ENCODE assay signal across 1 cellular context in the genomic region with DNA sequence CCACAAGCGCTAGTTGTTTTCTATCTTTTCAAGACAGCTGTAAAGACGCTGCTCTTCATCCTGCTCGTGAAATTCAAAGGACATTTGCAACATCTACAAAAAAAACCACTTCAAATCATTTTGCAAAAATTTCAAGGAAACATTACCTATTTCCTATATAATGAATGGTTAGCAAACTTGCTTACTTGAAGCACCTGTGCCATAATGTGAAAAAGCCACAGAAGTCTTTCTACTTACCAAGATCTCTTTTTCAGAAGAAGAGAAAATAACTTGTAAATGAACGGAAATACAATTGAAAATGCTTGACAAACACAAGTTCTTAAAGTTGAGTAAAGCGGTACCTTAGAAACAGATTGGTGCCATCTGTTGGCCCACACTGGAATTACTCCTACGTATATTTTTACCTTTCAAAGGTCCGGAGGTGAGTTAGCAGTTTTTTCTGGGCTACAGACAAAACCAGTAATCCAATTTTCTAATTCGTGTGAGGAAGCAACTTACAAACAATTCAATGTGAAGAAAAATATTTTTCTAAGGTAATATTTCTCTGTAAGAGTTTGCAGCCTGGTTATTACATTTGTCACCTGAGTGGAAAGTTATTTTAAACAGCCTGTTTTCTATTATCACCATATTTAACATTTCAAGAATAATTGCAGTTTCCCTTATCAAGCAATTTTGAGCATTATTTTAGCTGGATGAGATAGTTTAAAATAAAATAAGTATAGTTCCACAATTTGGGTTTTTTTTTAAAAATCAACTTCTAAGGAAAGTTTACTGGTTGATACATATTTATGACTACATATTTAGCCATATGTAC.
A peak's percentile ranks its signal among the peaks of the same experiment; 100 is the strongest.
TF ChIP-seq lines count a peak whose summit lies in the region.

TSS of gene TLR6 (minus strand) at position 294 of the 814 bp plus-strand sequence. CDS start 27,344 bp downstream, outside the sequence.

TF ChIP-seq in K562, 482 proteins besides CTCF, POLR2A, EP300 and RAD21:
- TF ChIP-seq NBN (IDR thresholded peaks at IDR 0.05; ENCODE audit: low read depth), result 0 out of 2 replicates have a peak, but pooled peaks have one; percentile 35
- no peak for TF ChIP-seq SOX6 (IDR thresholded peaks at IDR 0.05)
- peak; percentile 46; the same call in 1 of the 2 replicates for TF ChIP-seq POLR2H (tag; IDR thresholded peaks at IDR 0.05; ENCODE audit: low read depth)
- TF ChIP-seq MAFF (IDR thresholded peaks at IDR 0.05; ENCODE audit: low read length), result peak; percentile 82
- TF ChIP-seq GATAD2B (IDR thresholded peaks at IDR 0.05; ENCODE audit: borderline replicate concordance), result peak; percentile 35; the same call in 1 of the 2 replicates
- TF ChIP-seq HDAC2 (IDR thresholded peaks at IDR 0.05), result 0 out of 2 replicates have a peak, but pooled peaks have one; percentile 18
- peak; percentile 75 for TF ChIP-seq ETV1 (tag; conservative IDR thresholded peaks at IDR 0.05; ENCODE audit: low read depth)
- no peak for TF ChIP-seq CCAR2 (IDR thresholded peaks at IDR 0.05; ENCODE audit: low read depth, low read length)
- TF ChIP-seq SAFB2 (IDR thresholded peaks at IDR 0.05; ENCODE audit: borderline replicate concordance, low read depth, low read length, severe bottlenecking), result no peak
- peak; percentile 47 for TF ChIP-seq SMC3 (conservative IDR thresholded peaks at IDR 0.05; ENCODE audit: insufficient read depth, low read depth, low read length)
- TF ChIP-seq, protein P1, sequence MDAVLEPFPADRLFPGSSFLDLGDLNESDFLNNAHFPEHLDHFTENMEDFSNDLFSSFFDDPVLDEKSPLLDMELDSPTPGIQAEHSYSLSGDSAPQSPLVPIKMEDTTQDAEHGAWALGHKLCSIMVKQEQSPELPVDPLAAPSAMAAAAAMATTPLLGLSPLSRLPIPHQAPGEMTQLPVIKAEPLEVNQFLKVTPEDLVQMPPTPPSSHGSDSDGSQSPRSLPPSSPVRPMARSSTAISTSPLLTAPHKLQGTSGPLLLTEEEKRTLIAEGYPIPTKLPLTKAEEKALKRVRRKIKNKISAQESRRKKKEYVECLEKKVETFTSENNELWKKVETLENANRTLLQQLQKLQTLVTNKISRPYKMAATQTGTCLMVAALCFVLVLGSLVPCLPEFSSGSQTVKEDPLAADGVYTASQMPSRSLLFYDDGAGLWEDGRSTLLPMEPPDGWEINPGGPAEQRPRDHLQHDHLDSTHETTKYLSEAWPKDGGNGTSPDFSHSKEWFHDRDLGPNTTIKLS (IDR thresholded peaks at IDR 0.05; ENCODE audit: borderline replicate concordance, low read depth), result no peak
- peak; percentile 52; the same call in 1 of the 2 replicates for TF ChIP-seq TEAD4 (IDR thresholded peaks at IDR 0.05; ENCODE audit: low read length)
- no peak for TF ChIP-seq TEAD4 (CRISPR knock-in tag; IDR thresholded peaks at IDR 0.05; ENCODE audit: borderline replicate concordance)
- TF ChIP-seq ARNT (IDR thresholded peaks at IDR 0.05), result peak in 1 of 2 experiments; percentile 41; a peak in 1 of 4 replicates
- peak; percentile 42; the same call in 1 of the 2 replicates for TF ChIP-seq SMARCA4 (IDR thresholded peaks at IDR 0.05)
- no peak for TF ChIP-seq FOXJ3 (CRISPR knock-in tag; IDR thresholded peaks at IDR 0.05)
- TF ChIP-seq LEF1 (IDR thresholded peaks at IDR 0.05), result 0 out of 2 replicates have a peak, but pooled peaks have one; percentile 34
- TF ChIP-seq ZKSCAN3 (CRISPR knock-in tag; IDR thresholded peaks at IDR 0.05), result no peak
- 0 out of 2 replicates have a peak, but pooled peaks have one; percentile 43 for TF ChIP-seq GTF2E2 (tag; IDR thresholded peaks at IDR 0.05)
- TF ChIP-seq SMARCE1 (IDR thresholded peaks at IDR 0.05), result 0 out of 2 replicates have a peak, but pooled peaks have one; percentile 14
- peak; percentile 20; the same call in 1 of the 2 replicates for TF ChIP-seq ARID1B (IDR thresholded peaks at IDR 0.05)
- peak; percentile 94 for TF ChIP-seq ZNF316 (IDR thresholded peaks at IDR 0.05)
- peak; percentile 92 for TF ChIP-seq NFE2 (IDR thresholded peaks at IDR 0.05; ENCODE audit: low read depth)
- no peak for TF ChIP-seq ZC3H8 (IDR thresholded peaks at IDR 0.05)
- TF ChIP-seq MEF2A (IDR thresholded peaks at IDR 0.05; ENCODE audit: control insufficient read depth, low read depth, low read length), result 0 out of 2 replicates have a peak, but pooled peaks have one; percentile 2
- peak; percentile 21; the same call in 1 of the 2 replicates for TF ChIP-seq CTBP1 (IDR thresholded peaks at IDR 0.05; ENCODE audit: borderline replicate concordance)
- TF ChIP-seq PCBP2 (IDR thresholded peaks at IDR 0.05; ENCODE audit: low read depth, low read length, poor library complexity, severe bottlenecking), result no peak
- TF ChIP-seq BRD9 (IDR thresholded peaks at IDR 0.05; ENCODE audit: low read depth, partially characterized antibody), result peak; percentile 90
- 0 out of 2 replicates have a peak, but pooled peaks have one; percentile 28 for TF ChIP-seq CREM (IDR thresholded peaks at IDR 0.05; ENCODE audit: low read depth)
- peak; percentile 83 for TF ChIP-seq MAFG (tag; conservative IDR thresholded peaks at IDR 0.05)
- peak; percentile 47 for TF ChIP-seq TBP (optimal IDR thresholded peaks at IDR 0.05; ENCODE audit: low read depth, low read length)
- no peak for TF ChIP-seq KDM1A (IDR thresholded peaks at IDR 0.05)
- TF ChIP-seq E2F3 (CRISPR knock-in tag; IDR thresholded peaks at IDR 0.05), result no peak
- TF ChIP-seq ATF1 (CRISPR knock-in tag; IDR thresholded peaks at IDR 0.05), result no peak
- TF ChIP-seq ATF1 (tag; IDR thresholded peaks at IDR 0.05), result peak; percentile 46; the same call in 1 of the 2 replicates
- no peak for TF ChIP-seq ESRRB (CRISPR knock-in tag; IDR thresholded peaks at IDR 0.05; ENCODE audit: borderline replicate concordance)
- TF ChIP-seq DPF2 (IDR thresholded peaks at IDR 0.05), result peak; percentile 19; the same call in 1 of the 2 replicates
- 0 out of 2 replicates have a peak, but pooled peaks have one; percentile 52 for TF ChIP-seq MBD1 (CRISPR knock-in tag; IDR thresholded peaks at IDR 0.05)
- 0 out of 2 replicates have a peak, but pooled peaks have one; percentile 16 for TF ChIP-seq L3MBTL2 (IDR thresholded peaks at IDR 0.05)
- TF ChIP-seq FOXA1 (IDR thresholded peaks at IDR 0.05; ENCODE audit: borderline replicate concordance), result no peak
- no peak for TF ChIP-seq HDAC3 (IDR thresholded peaks at IDR 0.05; ENCODE audit: borderline replicate concordance, partially characterized antibody)
- TF ChIP-seq, protein P2, sequence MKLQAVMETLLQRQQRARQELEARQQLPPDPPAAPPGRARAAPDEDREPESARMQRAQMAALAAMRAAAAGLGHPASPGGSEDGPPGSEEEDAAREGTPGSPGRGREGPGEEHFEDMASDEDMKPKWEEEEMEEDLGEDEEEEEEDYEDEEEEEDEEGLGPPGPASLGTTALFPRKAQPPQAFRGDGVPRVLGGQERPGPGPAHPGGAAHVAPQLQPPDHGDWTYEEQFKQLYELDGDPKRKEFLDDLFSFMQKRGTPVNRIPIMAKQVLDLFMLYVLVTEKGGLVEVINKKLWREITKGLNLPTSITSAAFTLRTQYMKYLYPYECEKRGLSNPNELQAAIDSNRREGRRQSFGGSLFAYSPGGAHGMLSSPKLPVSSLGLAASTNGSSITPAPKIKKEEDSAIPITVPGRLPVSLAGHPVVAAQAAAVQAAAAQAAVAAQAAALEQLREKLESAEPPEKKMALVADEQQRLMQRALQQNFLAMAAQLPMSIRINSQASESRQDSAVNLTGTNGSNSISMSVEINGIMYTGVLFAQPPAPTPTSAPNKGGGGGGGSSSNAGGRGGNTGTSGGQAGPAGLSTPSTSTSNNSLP (IDR thresholded peaks at IDR 0.05; ENCODE audit: borderline replicate concordance, low read depth, low read length), result 0 out of 2 replicates have a peak, but pooled peaks have one; percentile 31
- TF ChIP-seq MAFK (IDR thresholded peaks at IDR 0.05; ENCODE audit: low read length), result peak; percentile 71
- no peak for TF ChIP-seq GTF2F1 (IDR thresholded peaks at IDR 0.05; ENCODE audit: low read depth, low read length)
- TF ChIP-seq ZNF766 (CRISPR knock-in tag; conservative IDR thresholded peaks at IDR 0.05), result peak; percentile 61; the same call in 1 of the 2 replicates
- peak; percentile 94 for TF ChIP-seq C11orf30 (IDR thresholded peaks at IDR 0.05; ENCODE audit: low read depth)
- TF ChIP-seq KDM2B (CRISPR knock-in tag; IDR thresholded peaks at IDR 0.05), result no peak
- no peak for TF ChIP-seq ZNF707 (CRISPR knock-in tag; conservative IDR thresholded peaks at IDR 0.05)
- no peak for TF ChIP-seq CEBPG (CRISPR knock-in tag; IDR thresholded peaks at IDR 0.05)
- 0 out of 4 replicates have a peak, but pooled peaks of 1 of the 2 experiments have one; percentile 23 for TF ChIP-seq CEBPG (tag; conservative IDR thresholded peaks at IDR 0.05 in 1 of 2, IDR thresholded peaks at IDR 0.05 in 1 of 2)
- no peak for TF ChIP-seq PPARD (CRISPR knock-in tag; IDR thresholded peaks at IDR 0.05)
- peak; percentile 37; the same call in 1 of the 2 replicates for TF ChIP-seq RFX1 (IDR thresholded peaks at IDR 0.05)
- 0 out of 2 replicates have a peak, but pooled peaks have one; percentile 14 for TF ChIP-seq STAT5A (IDR thresholded peaks at IDR 0.05; ENCODE audit: borderline replicate concordance, low read length)
- 0 out of 2 replicates have a peak, but pooled peaks have one; percentile 21 for TF ChIP-seq ADNP (tag; IDR thresholded peaks at IDR 0.05)
- no peak for TF ChIP-seq ZNF780A (CRISPR knock-in tag; IDR thresholded peaks at IDR 0.05)
